ENCODE assay signal across 8 cellular contexts in the genomic region with DNA sequence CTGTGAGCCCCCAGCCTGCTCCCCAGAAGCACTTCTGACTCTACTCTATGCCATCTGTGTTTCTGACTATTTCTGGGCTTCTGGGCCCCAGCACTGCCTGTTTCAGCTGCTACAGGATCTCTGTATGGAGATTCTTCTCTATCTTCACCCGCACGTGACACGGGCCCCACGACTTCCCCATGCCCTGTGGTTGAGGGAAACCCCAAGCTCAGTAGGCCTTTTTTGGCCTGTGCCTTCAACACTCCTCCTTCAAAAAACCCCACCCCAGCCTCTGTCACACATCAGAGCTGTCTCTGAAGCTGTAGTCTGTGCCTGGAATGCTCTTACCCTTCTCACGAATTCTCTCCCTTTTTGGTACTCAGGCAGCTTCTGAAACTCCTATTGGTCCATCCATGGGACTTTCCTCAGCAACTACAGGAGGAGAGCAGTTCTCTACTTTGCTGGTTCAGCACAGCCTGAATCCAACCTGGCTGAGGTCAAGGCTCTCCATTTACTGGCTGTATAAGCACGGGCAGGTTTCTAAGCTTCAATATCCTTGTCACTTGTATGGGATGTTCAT. TPM values are rescaled to one million over a fixed set of nuclear protein-coding genes. Genes with fewer than 3 reads are reported as not detected.
DNase-seq lines count a peak whose midpoint lies in the region; ATAC-seq, FAIRE-seq and TF ChIP-seq lines count a peak whose summit lies in the region.

No MANE protein-coding gene starts in this region.

- POLR2A ChIA-PET in H1 (lab: Charles Lee; ENCODE audit: partially characterized antibody) = interaction anchor here (0.6 to 1.5 kb wide), 2 partner anchors 61 to 161 kb away, joined by 3 read pairs; no protein-coding TSS in a partner anchor

- no peaks in the 10 kb centered on the region for H4K20me1 ChIP-seq in H1 (replicated peaks in 1 of 2; ENCODE audit: control insufficient read depth in 1 of 2, insufficient read depth in 2 of 2, low read length in 2 of 2)

- H2AFZ ChIP-seq in H1 (ENCODE audit: low read length) = no peak overlapping the region

- no peak overlapping the region for H2BK5ac ChIP-seq in H1 (ENCODE audit: low read depth, low read length)

- H2AK5ac ChIP-seq in H1 (ENCODE audit: low read depth, low read length) = no peak overlapping the region

- FAIRE-seq in H1 (lab: Jason Lieb, UNC) = no peak

- 88% methylated on average over 6 of the region's 6 CpGs; no CpG with 5 or more reads in 1 of the 2 experiments for WGBS in H1 (ENCODE audit: extremely low coverage in 1 of 2, insufficient coverage in 1 of 2, insufficient read length in 1 of 2, insufficient replicate concordance in 2 of 2, low coverage in 1 of 2, low lambda C conversion rate in 2 of 2, missing lambda C conversion rate in 1 of 2), 2 experiments

- H3K18ac ChIP-seq in H1 (ENCODE audit: extremely low read depth, low read length) = no peak overlapping the region

- peaks cover 3 to 11% (median 4%) of the 10 kb centered on the region in 4 experiments; a peak in 5 of 7 replicates for H3K4me1 ChIP-seq in H1 (replicated peaks in 1 of 4; ENCODE audit: control insufficient read depth in 3 of 4, insufficient read depth in 4 of 4, low read length in 3 of 4)

- DNase-seq in GM19240 (ENCODE audit: insufficient read length, low spot score) (peak; percentile 82), H1 (ENCODE audit: low read depth in 1 of 2, low spot score in 2 of 2) (no peak), H4 (ENCODE audit: low spot score) (no peak), NCI-H1417 treated with DMSO at 0.1 percent for 48 hours (lab: John Stamatoyannopoulos, UW) (no peak), superior temporal gyrus (ENCODE audit: extremely low spot score) (no peak)
- peak; percentile 28 to 49 for DNase-seq in activated CD4-positive, alpha-beta T cell treated with anti-CD3 and anti-CD28 coated beads for 24 hours (ENCODE audit: low read depth in 2 of 2)
- peak; percentile 58 for DNase-seq in stimulated activated CD4-positive, alpha-beta T cell treated with anti-CD3 and anti-CD28 coated beads, Interleukin-12 subunit alpha, Interleukin-12 subunit beta, amount 100 ng/mL, for 4 hours

- no peaks in the 10 kb centered on the region; a peak in 1 of 4 replicates for H3K9me3 ChIP-seq in H1 (ENCODE audit: insufficient read depth in 2 of 2, low read depth in 1 of 2, low read length in 1 of 2)

- CTCF ChIA-PET in H1 (lab: Charles Lee; ENCODE audit: partially characterized antibody) = interaction anchor here (0.6 to 1.2 kb wide), 4 partner anchors 10 to 436 kb away, joined by 3 to 4 read pairs (median 4); no protein-coding TSS in a partner anchor

- H3K27me3 ChIP-seq in H1 (replicated peaks in 1 of 4; ENCODE audit: control insufficient read depth in 3 of 4, extremely low read depth in 1 of 4, insufficient read depth in 3 of 4, low read length in 3 of 4) = peaks cover 5 to 33% (median 24%) of the 10 kb centered on the region in 4 experiments; a peak in 6 of 7 replicates

- H3K36me3 ChIP-seq in H1 (ENCODE audit: control insufficient read depth in 2 of 4, insufficient read depth in 4 of 4, low read length in 3 of 4) = no peaks in the 10 kb centered on the region

- H3K4me2 ChIP-seq in H1 (ENCODE audit: insufficient read depth in 1 of 2, low read depth in 2 of 2, low read length in 2 of 2) = no peak overlapping the region

- no peak overlapping the region for H3K56ac ChIP-seq in H1 (replicated peaks; ENCODE audit: insufficient read length, low read depth, low read length)

- TF ChIP-seq CTCF in H1 (IDR thresholded peaks at IDR 0.05; ENCODE audit: control extremely low read depth in 1 of 3, insufficient read depth in 1 of 3, low read depth in 1 of 3, low read length in 3 of 3) = no peak

- H4K5ac ChIP-seq in H1 (ENCODE audit: insufficient read length, low read depth, low read length) = no peak overlapping the region

- H3K4ac ChIP-seq in H1 (replicated peaks; ENCODE audit: insufficient read length, low read depth, low read length) = no peak overlapping the region

- no peak overlapping the region for H4K8ac ChIP-seq in H1 (ENCODE audit: extremely low read depth, insufficient read depth, low read length)

- no peak overlapping the region for H3K4me3 ChIP-seq in H1 (ENCODE audit: extremely low read depth in 1 of 4, insufficient read depth in 2 of 4, low read depth in 3 of 4, low read length in 4 of 4)

- no peak overlapping the region for H2BK20ac ChIP-seq in H1 (ENCODE audit: low read length)

- no peaks in the 10 kb centered on the region for H3K79me1 ChIP-seq in H1 (ENCODE audit: low read depth, low read length)

- no peak overlapping the region for H4K91ac ChIP-seq in H1 (replicated peaks; ENCODE audit: insufficient read length, low read length)

- H3K79me2 ChIP-seq in H1 (ENCODE audit: control insufficient read depth in 1 of 2, insufficient read depth in 2 of 2, low read length in 2 of 2) = no peaks in the 10 kb centered on the region

- ATAC-seq in HG03342 (IDR thresholded peaks at IDR 0.05; ENCODE audit: unreplicated experiment) = peak; percentile 81

- no peak overlapping the region; a peak in 1 of 7 replicates for H3K9ac ChIP-seq in H1 (replicated peaks in 1 of 4; ENCODE audit: extremely low read depth in 1 of 4, low read depth in 3 of 4, low read length in 3 of 4)

- no peak overlapping the region for H3K27ac ChIP-seq in H1 (ENCODE audit: low read depth, low read length)

- no peak overlapping the region for H3K23ac ChIP-seq in H1 (ENCODE audit: insufficient read length)

- peak overlapping the region; percentile 76 for H2BK15ac ChIP-seq in H1 (ENCODE audit: low read length)

- TF ChIP-seq EP300 in H1 (IDR thresholded peaks at IDR 0.05; ENCODE audit: borderline replicate concordance in 1 of 2, low read depth in 2 of 2, low read length in 2 of 2) = no peak

- H2BK12ac ChIP-seq in H1 (ENCODE audit: low read depth, low read length) = peak overlapping the region; percentile 28; the same call in 1 of the 2 replicates

- TF ChIP-seq POLR2A in H1 (IDR thresholded peaks at IDR 0.05; ENCODE audit: control extremely low read depth in 1 of 2, low read depth in 2 of 2, low read length in 2 of 2) = no peak

- H2BK120ac ChIP-seq in H1 (replicated peaks; ENCODE audit: low read depth, low read length) = no peak overlapping the region

- H3K23me2 ChIP-seq in H1 (ENCODE audit: low read depth, low read length) = peaks cover 11% of the 10 kb centered on the region; the same call in 1 of the 2 replicates

- TF ChIP-seq RAD21 in H1 (IDR thresholded peaks at IDR 0.05 in 1 of 2, conservative IDR thresholded peaks at IDR 0.05 in 1 of 2; ENCODE audit: low read depth in 2 of 2, low read length in 2 of 2) = no peak

- no peak overlapping the region for H3K14ac ChIP-seq in H1 (ENCODE audit: insufficient read length)

TF ChIP-seq in H1, 55 proteins besides CTCF, POLR2A, EP300 and RAD21:
- no peak for TF ChIP-seq GABPA (IDR thresholded peaks at IDR 0.05; ENCODE audit: borderline replicate concordance, insufficient read depth, low read length)
- TF ChIP-seq EZH2 (IDR thresholded peaks at IDR 0.05; ENCODE audit: low read depth, low read length, severe bottlenecking) = no peak
- TF ChIP-seq TEAD4 (IDR thresholded peaks at IDR 0.05; ENCODE audit: low read depth, low read length) = no peak
- TF ChIP-seq CHD2 (IDR thresholded peaks at IDR 0.05; ENCODE audit: low read length) = no peak

RNA-seq across cellular contexts. Expression of a gene that starts 2.0 kb away (rescaled TPM):
- total RNA-seq in H1 (2021; fragmentation: NEBNext Ultra II Directional; extraction: Animal tissue kit (Norgen Biotek cat#: 25700)) = 24.9 and 25.4 TPM in 2 replicates
- 20.9 and 32.3 TPM in 2 replicates for polyA plus RNA-seq in H1 (2011; rRNA removed)
- polyA plus RNA-seq in H1 (2011; cell fraction: cytosol; rRNA removed) = 13.5 TPM
- 41.0 TPM for polyA plus RNA-seq in H1 (2011; cell fraction: nucleus; rRNA removed)
- 23.2 to 28.5 TPM (median 24.9 TPM) in 4 replicates for polyA plus RNA-seq in H1 (2012, experiment 1 of 2)
- polyA plus RNA-seq in H1 (2012, experiment 2 of 2) = 10.7 TPM
- polyA plus RNA-seq in H1 (2013, experiment 1 of 2) = 82.7 TPM
- 66.1 TPM for polyA plus RNA-seq in H1 (2013, experiment 2 of 2)
- 23.0 and 27.1 TPM in 2 replicates for polyA minus RNA-seq in H1 (2011; rRNA and poly(A)+ RNA removed)
- polyA minus RNA-seq in H1 (2011; cell fraction: cytosol; rRNA and poly(A)+ RNA removed) = 21.0 TPM
- 15.5 TPM for polyA minus RNA-seq in H1 (2011; cell fraction: nucleus; rRNA and poly(A)+ RNA removed)
- total RNA-seq in H4 (2014; rRNA removed; shearing (Covaris generic)) = 14.0 and 19.2 TPM in 2 replicates

Comparison
In these comparisons a context has a peak if more than half of its experiments do, and no peak if none do; other contexts are left out.
1. DNase-seq: peak in GM19240 (single experiment), activated CD4-positive, alpha-beta T cell treated with anti-CD3 and anti-CD28 coated beads for 24 hours (2 of 2) and stimulated activated CD4-positive, alpha-beta T cell treated with anti-CD3 and anti-CD28 coated beads, Interleukin-12 subunit alpha, Interleukin-12 subunit beta, amount 100 ng/mL, for 4 hours (single experiment); none in H1 (0 of 2), H4 (single experiment), NCI-H1417 treated with DMSO at 0.1 percent for 48 hours (single experiment) and superior temporal gyrus (single experiment).